In genomic region chr6:5084192-5084786, GRCh38 we compare ENCODE assay signal across 1 cellular context.
A peak's percentile ranks its signal among the peaks of the same experiment; 100 is the strongest.
TF ChIP-seq lines count a peak whose summit lies in the region.

No MANE protein-coding gene starts in this region.

TF ChIP-seq in K562, 482 proteins besides CTCF, POLR2A, EP300 and RAD21 (continued from another document and continues in another):
- TF ChIP-seq ZNF518B (CRISPR knock-in tag; IDR thresholded peaks at IDR 0.05) (no peak), PYGO2 (tag; IDR thresholded peaks at IDR 0.05) (no peak), SAFB (IDR thresholded peaks at IDR 0.05; ENCODE audit: borderline replicate concordance, low read depth, low read length) (0 out of 2 replicates have a peak, but pooled peaks have one; percentile 41), CREB3L1 (IDR thresholded peaks at IDR 0.05; ENCODE audit: borderline replicate concordance, low read depth) (no peak), LARP7 (IDR thresholded peaks at IDR 0.05) (no peak), SP1 (CRISPR knock-in tag; IDR thresholded peaks at IDR 0.05) (no peak), DIDO1 (tag; IDR thresholded peaks at IDR 0.05; ENCODE audit: low read depth) (no peak), MCM3 (IDR thresholded peaks at IDR 0.05) (no peak), ZNF224 (CRISPR knock-in tag; IDR thresholded peaks at IDR 0.05) (no peak), ZNF444 (CRISPR knock-in tag; IDR thresholded peaks at IDR 0.05) (no peak), MCM7 (IDR thresholded peaks at IDR 0.05) (no peak), ZNF668 (CRISPR knock-in tag; IDR thresholded peaks at IDR 0.05) (no peak), ZBED1 (IDR thresholded peaks at IDR 0.05) (no peak), ZNF436 (CRISPR knock-in tag; IDR thresholded peaks at IDR 0.05) (no peak), ZNF639 (CRISPR knock-in tag; conservative IDR thresholded peaks at IDR 0.05 in 1 of 2, IDR thresholded peaks at IDR 0.05 in 1 of 2) (peak in 1 of 2 experiments; percentile 35; a peak in 1 of 4 replicates), SRF (CRISPR knock-in tag; IDR thresholded peaks at IDR 0.05) (no peak), NFIC (IDR thresholded peaks at IDR 0.05) (no peak), TCF7 (IDR thresholded peaks at IDR 0.05; ENCODE audit: borderline replicate concordance) (no peak), ZNF431 (CRISPR knock-in tag; IDR thresholded peaks at IDR 0.05) (no peak), UBTF (IDR thresholded peaks at IDR 0.05; ENCODE audit: borderline replicate concordance in 1 of 2, low read depth in 2 of 2, low read length in 2 of 2) (0 out of 4 replicates have a peak, but pooled peaks of 1 of the 2 experiments have one; percentile 20), BHLHE40 (IDR thresholded peaks at IDR 0.05; ENCODE audit: low read length) (no peak), ZNF354B (CRISPR knock-in tag; IDR thresholded peaks at IDR 0.05) (no peak), NFE2 (IDR thresholded peaks at IDR 0.05; ENCODE audit: low read depth) (no peak), TEAD2 (tag; IDR thresholded peaks at IDR 0.05) (no peak), ATF2 (CRISPR knock-in tag; IDR thresholded peaks at IDR 0.05) (no peak), RFX7 (CRISPR knock-in tag; IDR thresholded peaks at IDR 0.05) (no peak), MED1 (CRISPR knock-in tag; IDR thresholded peaks at IDR 0.05; ENCODE audit: borderline replicate concordance) (no peak), GATAD2B (IDR thresholded peaks at IDR 0.05; ENCODE audit: borderline replicate concordance) (peak; percentile 69; the same call in 1 of the 2 replicates), TFAM (CRISPR knock-in tag; conservative IDR thresholded peaks at IDR 0.05) (no peak), ZNF41 (CRISPR knock-in tag; conservative IDR thresholded peaks at IDR 0.05) (no peak), TRIM24 (IDR thresholded peaks at IDR 0.05) (no peak), LCOR (CRISPR knock-in tag; IDR thresholded peaks at IDR 0.05) (no peak), POLR2G (IDR thresholded peaks at IDR 0.05; ENCODE audit: low read depth, low read length) (peak; percentile 43), C11orf30 (IDR thresholded peaks at IDR 0.05; ENCODE audit: low read depth) (no peak), TCF15 (CRISPR knock-in tag; IDR thresholded peaks at IDR 0.05) (no peak), NONO (IDR thresholded peaks at IDR 0.05; ENCODE audit: low read depth in 2 of 2, low read length in 1 of 2) (peak in 1 of 2 experiments; percentile 72; a peak in 1 of 4 replicates), CBX1 (IDR thresholded peaks at IDR 0.05; ENCODE audit: low read depth) (no peak), EGR1 (conservative IDR thresholded peaks at IDR 0.05) (no peak), NR4A1 (CRISPR knock-in tag; IDR thresholded peaks at IDR 0.05) (no peak), NR4A1 (tag; IDR thresholded peaks at IDR 0.05) (no peak), TAL1 (IDR thresholded peaks at IDR 0.05) (no peak), ARID2 (IDR thresholded peaks at IDR 0.05) (no peak), PRMT5 (CRISPR knock-in tag; IDR thresholded peaks at IDR 0.05) (no peak), CEBPG (CRISPR knock-in tag; IDR thresholded peaks at IDR 0.05) (no peak), CEBPG (tag; conservative IDR thresholded peaks at IDR 0.05 in 1 of 2, IDR thresholded peaks at IDR 0.05 in 1 of 2) (no peak), ZMIZ1 (IDR thresholded peaks at IDR 0.05; ENCODE audit: low read depth in 2 of 2, low read length in 2 of 2) (no peak), ZNF551 (CRISPR knock-in tag; IDR thresholded peaks at IDR 0.05) (no peak), CCNT2 (IDR thresholded peaks at IDR 0.05; ENCODE audit: borderline replicate concordance, extremely low read depth, insufficient read length, low read depth, low read length) (peak; percentile 48), MAFG (tag; conservative IDR thresholded peaks at IDR 0.05) (no peak), ZNF124 (CRISPR knock-in tag; IDR thresholded peaks at IDR 0.05) (no peak)
- TF ChIP-seq, protein P1, sequence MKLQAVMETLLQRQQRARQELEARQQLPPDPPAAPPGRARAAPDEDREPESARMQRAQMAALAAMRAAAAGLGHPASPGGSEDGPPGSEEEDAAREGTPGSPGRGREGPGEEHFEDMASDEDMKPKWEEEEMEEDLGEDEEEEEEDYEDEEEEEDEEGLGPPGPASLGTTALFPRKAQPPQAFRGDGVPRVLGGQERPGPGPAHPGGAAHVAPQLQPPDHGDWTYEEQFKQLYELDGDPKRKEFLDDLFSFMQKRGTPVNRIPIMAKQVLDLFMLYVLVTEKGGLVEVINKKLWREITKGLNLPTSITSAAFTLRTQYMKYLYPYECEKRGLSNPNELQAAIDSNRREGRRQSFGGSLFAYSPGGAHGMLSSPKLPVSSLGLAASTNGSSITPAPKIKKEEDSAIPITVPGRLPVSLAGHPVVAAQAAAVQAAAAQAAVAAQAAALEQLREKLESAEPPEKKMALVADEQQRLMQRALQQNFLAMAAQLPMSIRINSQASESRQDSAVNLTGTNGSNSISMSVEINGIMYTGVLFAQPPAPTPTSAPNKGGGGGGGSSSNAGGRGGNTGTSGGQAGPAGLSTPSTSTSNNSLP (IDR thresholded peaks at IDR 0.05; ENCODE audit: borderline replicate concordance, low read depth, low read length): no peak
- TF ChIP-seq, protein P2, sequence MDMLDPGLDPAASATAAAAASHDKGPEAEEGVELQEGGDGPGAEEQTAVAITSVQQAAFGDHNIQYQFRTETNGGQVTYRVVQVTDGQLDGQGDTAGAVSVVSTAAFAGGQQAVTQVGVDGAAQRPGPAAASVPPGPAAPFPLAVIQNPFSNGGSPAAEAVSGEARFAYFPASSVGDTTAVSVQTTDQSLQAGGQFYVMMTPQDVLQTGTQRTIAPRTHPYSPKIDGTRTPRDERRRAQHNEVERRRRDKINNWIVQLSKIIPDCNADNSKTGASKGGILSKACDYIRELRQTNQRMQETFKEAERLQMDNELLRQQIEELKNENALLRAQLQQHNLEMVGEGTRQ (CRISPR knock-in tag; IDR thresholded peaks at IDR 0.05): no peak
- TF ChIP-seq, protein P3, sequence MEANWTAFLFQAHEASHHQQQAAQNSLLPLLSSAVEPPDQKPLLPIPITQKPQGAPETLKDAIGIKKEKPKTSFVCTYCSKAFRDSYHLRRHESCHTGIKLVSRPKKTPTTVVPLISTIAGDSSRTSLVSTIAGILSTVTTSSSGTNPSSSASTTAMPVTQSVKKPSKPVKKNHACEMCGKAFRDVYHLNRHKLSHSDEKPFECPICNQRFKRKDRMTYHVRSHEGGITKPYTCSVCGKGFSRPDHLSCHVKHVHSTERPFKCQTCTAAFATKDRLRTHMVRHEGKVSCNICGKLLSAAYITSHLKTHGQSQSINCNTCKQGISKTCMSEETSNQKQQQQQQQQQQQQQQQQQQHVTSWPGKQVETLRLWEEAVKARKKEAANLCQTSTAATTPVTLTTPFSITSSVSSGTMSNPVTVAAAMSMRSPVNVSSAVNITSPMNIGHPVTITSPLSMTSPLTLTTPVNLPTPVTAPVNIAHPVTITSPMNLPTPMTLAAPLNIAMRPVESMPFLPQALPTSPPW (CRISPR knock-in tag; IDR thresholded peaks at IDR 0.05): peak; percentile 70
